Comparison of ENCODE assay signal across 25 cellular contexts in genomic region chr3:197996855-197997254, GRCh38.
"Had no signal": no experiment of that assay in that cellular context is flagged by ENCODE, and none has a peak within 500 bp of the region (broad histone marks: within the 10 kb centered on the region; RNA-seq: fewer than 3 reads in every experiment).

No MANE protein-coding gene starts in this region.

- H3K4me3 Mint-ChIP-seq: dendritic cell treated with granulocyte-macrophage colony-stimulating factor and Interleukin-4, amounts not matched to agents 40 ng/mL and 50 ng/mL, for 4 days; effector memory CD8-positive, alpha-beta T cell; endodermal cell; mesothelial cell of epicardium; naive B cell had no signal

- H3K27me3 Mint-ChIP-seq: dendritic cell treated with granulocyte-macrophage colony-stimulating factor and Interleukin-4, amounts not matched to agents 40 ng/mL and 50 ng/mL, for 4 days; effector memory CD8-positive, alpha-beta T cell; naive B cell had no signal

- H3K4me1 ChIP-seq: colonic mucosa, esophagus squamous epithelium, gastrocnemius medialis, heart right ventricle, left lung, lower lobe of right lung had no signal

- H3K27me3 ChIP-seq: colonic mucosa, esophagus squamous epithelium, gastrocnemius medialis, heart right ventricle, left lung had no signal

- H3K9me3 Mint-ChIP-seq: dendritic cell treated with granulocyte-macrophage colony-stimulating factor and Interleukin-4, amounts not matched to agents 40 ng/mL and 50 ng/mL, for 4 days; effector memory CD8-positive, alpha-beta T cell; endodermal cell; mesothelial cell of epicardium had no signal

- H3K27ac ChIP-seq: colonic mucosa, epithelial cell of prostate, esophagus squamous epithelium, gastrocnemius medialis, heart right ventricle, left lung, lower lobe of right lung had no signal

- H3K36me3 ChIP-seq: colonic mucosa, gastrocnemius medialis had no signal

- ATAC-seq: effector memory CD8-positive, alpha-beta T cell; esophagus mucosa; gastrocnemius medialis; heart right ventricle; left cardiac atrium; left lung; left ventricle myocardium superior; lower lobe of right lung; mucosa of descending colon had no signal

- H3K4me3 ChIP-seq: colonic mucosa, esophagus squamous epithelium, gastrocnemius medialis, heart right ventricle, left lung, lower lobe of right lung, mucosa of descending colon had no signal

- H3K4me1 Mint-ChIP-seq: endodermal cell, mesothelial cell of epicardium had no signal

- DNase-seq: colonic mucosa; cortex of kidney; effector CD8-positive, alpha-beta T cell; effector memory CD8-positive, alpha-beta T cell; endodermal cell; erythroblast; esophagus squamous epithelium; foreskin fibroblast; foreskin melanocyte; gastrocnemius medialis; glutamatergic neuron; head of caudate nucleus; heart right ventricle; hippocampal formation; left cardiac atrium; left lung; left ventricle myocardium superior; lower lobe of right lung; mesenchymal stem cell; mucosa of descending colon; naive B cell had no signal

- H3K27ac Mint-ChIP-seq: dendritic cell treated with granulocyte-macrophage colony-stimulating factor and Interleukin-4, amounts not matched to agents 40 ng/mL and 50 ng/mL, for 4 days; effector memory CD8-positive, alpha-beta T cell; endodermal cell; mesothelial cell of epicardium had no signal

- H3K9me3 ChIP-seq: colonic mucosa, esophagus squamous epithelium, gastrocnemius medialis, heart right ventricle, left lung, lower lobe of right lung, mucosa of descending colon had no signal
